In genomic region chr5:51632794-51633193, GRCh38 we compare ENCODE assay signal across 27 cellular contexts.
A peak's percentile ranks its signal among the peaks of the same experiment; 100 is the strongest.
DNase-seq lines count a peak whose midpoint lies in the region; ATAC-seq and TF ChIP-seq lines count a peak whose summit lies in the region.
"Had no signal": no experiment of that assay in that cellular context is flagged by ENCODE, and none has a peak within 500 bp of the region (broad histone marks: within the 10 kb centered on the region; RNA-seq: fewer than 3 reads in every experiment).

No MANE protein-coding gene starts in this region.

- H3K9me3 Mint-ChIP-seq in mesothelial cell of epicardium, result peaks cover 17% of the 10 kb centered on the region

- H3K4me1 ChIP-seq in vagina, result peaks cover 9% of the 10 kb centered on the region
- H3K4me1 ChIP-seq: right lobe of liver had no signal

- peaks cover 7% of the 10 kb centered on the region for H3K36me3 Mint-ChIP-seq in mesothelial cell of epicardium
- H3K36me3 Mint-ChIP-seq: activated naive CD4-positive, alpha-beta T cell treated with anti-CD3 and anti-CD28 coated beads, Interleukin-2, amount 50 U/mL, for 24 hours; stimulated activated naive B cell treated with anti-CD40 and anti-IgM and Interleukin-4, amounts not matched to agents 10 μg/mL and 1 μg/mL and 100 μg/mL, for 72 hours; T-cell had no signal

- in situ Hi-C loops in G401 (cut with HindIII; ENCODE audit: low sequenced_read_pairs), result no loop called here

- DNase-seq in G401 (ENCODE audit: low spot score), result peak; percentile 5
- DNase-seq in NCI-H1092 treated with DMSO at 0.1 percent for 48 hours (lab: John Stamatoyannopoulos, UW), result peak; percentile 76
- DNase-seq in astrocyte of the hippocampus (ENCODE audit: low read depth, low spot score), result peak; percentile 88
- no peak for DNase-seq in mesothelial cell of epicardium (ENCODE audit: low spot score in 2 of 2, unreplicated experiment in 2 of 2)
- DNase-seq in NAMALWA (ENCODE audit: low spot score), result no peak
- no peak for DNase-seq in left lobe of liver (ENCODE audit: low spot score)
- no peak for DNase-seq in vagina (ENCODE audit: extremely low spot score in 2 of 2)
- DNase-seq: activated CD4-positive, alpha-beta T cell treated with anti-CD3 and anti-CD28 coated beads, Interleukin-2, amount 50 U/mL, for 4 hours; activated CD4-positive, CD25-positive, alpha-beta regulatory T cell; central memory CD4-positive, alpha-beta T cell; KG1; left ventricle myocardium superior; NCI-H2107; NK-92 treated with Interleukin-12 subunit alpha and Interleukin-12 subunit beta, amount 100 ng/mL, for 24 hours; ovary; right lobe of liver; stimulated activated CD4-positive, alpha-beta T cell treated with anti-CD3 and anti-CD28 coated beads, Interleukin-12 subunit alpha, Interleukin-12 subunit beta, amount 100 ng/mL, for 4 hours; stimulated activated CD4-positive, alpha-beta T cell treated with anti-CD3 and anti-CD28 coated beads, Interleukin-4, amount 100 ng/mL, for 24 hours; stimulated activated naive B cell treated with anti-CD40 and anti-IgM and Interleukin-4, amounts not matched to agents 10 μg/mL and 1 μg/mL and 100 μg/mL, for 72 hours; T-cell had no signal

- no peaks in the 10 kb centered on the region for H3K36me3 ChIP-seq in vagina
- H3K36me3 ChIP-seq: ovary, right lobe of liver, thoracic aorta had no signal

- intact Hi-C loops in vagina (cut with DNase I), result no loop called here

- no peak for TF ChIP-seq POLR2A in vagina (IDR thresholded peaks at IDR 0.05)

- H3K4me3 ChIP-seq in vagina, result no peak overlapping the region
- H3K4me3 ChIP-seq: dorsolateral prefrontal cortex, ovary, right lobe of liver, thoracic aorta had no signal

- no peaks in the 10 kb centered on the region for H3K27me3 ChIP-seq in vagina
- H3K27me3 ChIP-seq: ovary, right lobe of liver had no signal

- peak overlapping the region; percentile 26 for H3K27ac Mint-ChIP-seq in mesothelial cell of epicardium
- H3K27ac Mint-ChIP-seq: activated naive CD4-positive, alpha-beta T cell treated with anti-CD3 and anti-CD28 coated beads, Interleukin-2, amount 50 U/mL, for 24 hours; activated T-helper 1 cell treated with anti-CD3 and anti-CD28 coated beads, Interleukin-12 subunit alpha, Interleukin-12 subunit beta, Interleukin-2, Interleukin-4 antibody, amounts not matched to agents 30 ng/mL and 10 ng/mL and 1 ng/mL, durations not matched to agents 14 hours and 24 hours and 36 hours; stimulated activated naive B cell treated with anti-CD40 and anti-IgM and Interleukin-4, amounts not matched to agents 10 μg/mL and 1 μg/mL and 100 μg/mL, for 72 hours; T-cell had no signal

- no peak for ATAC-seq in left lobe of liver
- no peak for ATAC-seq in GM19324 (IDR thresholded peaks at IDR 0.05; ENCODE audit: low FRiP score, unreplicated experiment)
- ATAC-seq: left ventricle myocardium superior; Panc1; right lobe of liver; stimulated activated naive B cell treated with anti-CD40 and anti-IgM and Interleukin-4, amounts not matched to agents 10 μg/mL and 1 μg/mL and 100 μg/mL, for 72 hours; T-cell had no signal

- H3K27ac ChIP-seq in vagina, result no peak overlapping the region
- H3K27ac ChIP-seq: dorsolateral prefrontal cortex, ovary, right lobe of liver, thoracic aorta had no signal

- H3K4me1 Mint-ChIP-seq in mesothelial cell of epicardium, result peaks cover 4% of the 10 kb centered on the region
- H3K4me1 Mint-ChIP-seq: activated naive CD4-positive, alpha-beta T cell treated with anti-CD3 and anti-CD28 coated beads, Interleukin-2, amount 50 U/mL, for 24 hours; T-cell had no signal

- TF ChIP-seq CTCF in mesothelial cell of epicardium (IDR thresholded peaks at IDR 0.05; ENCODE audit: unreplicated experiment) (no peak), vagina (IDR thresholded peaks at IDR 0.05) (no peak)

- no peak overlapping the region for H3K4me3 Mint-ChIP-seq in mesothelial cell of epicardium
- H3K4me3 Mint-ChIP-seq: activated naive CD4-positive, alpha-beta T cell treated with anti-CD3 and anti-CD28 coated beads, Interleukin-2, amount 50 U/mL, for 24 hours; activated T-helper 1 cell treated with anti-CD3 and anti-CD28 coated beads, Interleukin-12 subunit alpha, Interleukin-12 subunit beta, Interleukin-2, Interleukin-4 antibody, amounts not matched to agents 30 ng/mL and 10 ng/mL and 1 ng/mL, durations not matched to agents 14 hours and 24 hours and 36 hours; nephron; stimulated activated naive B cell treated with anti-CD40 and anti-IgM and Interleukin-4, amounts not matched to agents 10 μg/mL and 1 μg/mL and 100 μg/mL, for 72 hours; T-cell had no signal

- H3K9me3 ChIP-seq in vagina, result no peaks in the 10 kb centered on the region
- H3K9me3 ChIP-seq: ovary, right lobe of liver, thoracic aorta had no signal

- no peaks in the 10 kb centered on the region for H3K27me3 Mint-ChIP-seq in mesothelial cell of epicardium (ENCODE audit: low read depth)
- H3K27me3 Mint-ChIP-seq: activated naive CD4-positive, alpha-beta T cell treated with anti-CD3 and anti-CD28 coated beads, Interleukin-2, amount 50 U/mL, for 24 hours; stimulated activated naive B cell treated with anti-CD40 and anti-IgM and Interleukin-4, amounts not matched to agents 10 μg/mL and 1 μg/mL and 100 μg/mL, for 72 hours; T-cell had no signal

Comparison
In these comparisons a context has a peak if more than half of its experiments do, and no peak if none do; other contexts are left out.
1. DNase-seq: peak in G401 (single experiment), NCI-H1092 treated with DMSO at 0.1 percent for 48 hours (single experiment) and astrocyte of the hippocampus (single experiment); none in mesothelial cell of epicardium (0 of 2), NAMALWA (single experiment), left lobe of liver (single experiment) and vagina (0 of 2).